In the genomic region with DNA sequence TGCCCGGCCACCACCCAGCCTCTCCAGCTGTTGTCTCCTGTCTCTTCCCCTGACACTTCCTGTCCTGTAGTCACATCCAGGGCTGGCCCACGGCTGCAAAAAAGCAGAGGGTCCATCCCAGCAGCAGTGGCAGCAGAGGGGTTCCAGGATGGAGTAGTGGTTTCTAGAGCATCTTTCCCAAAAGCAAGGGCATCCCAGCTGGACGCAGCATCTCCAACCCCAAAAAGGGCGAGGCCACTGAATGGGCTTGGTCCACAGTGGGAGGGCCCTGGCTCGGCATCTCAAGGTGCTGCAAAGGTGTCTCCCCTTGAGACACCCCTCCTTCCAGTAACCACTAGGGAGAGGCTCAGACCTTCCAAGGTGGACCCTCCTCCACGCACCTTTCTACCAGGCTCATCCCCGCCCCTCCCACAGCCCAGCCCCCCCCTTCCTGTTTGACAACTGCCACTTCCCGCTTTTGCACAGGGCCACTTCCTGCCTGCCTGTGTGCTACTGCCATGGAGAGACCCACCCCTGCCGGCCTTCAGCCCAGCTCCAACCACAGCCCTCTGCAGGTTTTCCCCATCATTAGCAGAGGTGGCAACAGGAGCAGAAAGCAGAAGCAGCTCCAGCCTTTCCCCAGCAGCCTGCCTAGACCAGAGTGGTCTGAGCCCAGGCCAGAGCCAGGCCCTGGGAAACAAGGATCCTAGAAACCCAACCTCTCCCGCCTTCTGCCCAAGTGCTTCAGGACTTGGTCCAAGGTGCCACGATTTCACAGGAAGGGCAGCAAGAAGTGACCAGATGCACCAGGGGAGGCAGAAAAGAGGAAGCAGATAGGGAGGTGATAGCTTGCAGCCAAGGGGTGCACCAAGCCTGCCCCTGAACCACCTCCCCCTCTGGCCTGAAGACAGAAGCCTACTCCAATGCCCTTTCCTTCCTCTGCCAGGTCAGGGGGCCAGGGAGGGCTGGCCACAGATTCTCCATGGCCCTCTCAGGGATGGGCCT, we compare ENCODE assay signal across 8 cellular contexts. TPM values are rescaled to one million over a fixed set of nuclear protein-coding genes. Genes with fewer than 3 reads are reported as not detected.
DNase-seq lines count a peak whose midpoint lies in the region; ATAC-seq and TF ChIP-seq lines count a peak whose summit lies in the region.

No MANE protein-coding gene starts in this region.

- ATAC-seq in HG02884 (IDR thresholded peaks at IDR 0.05; ENCODE audit: unreplicated experiment) (peak; percentile 75), body of pancreas (peak; percentile 39), psoas muscle (peak in 2 of 4 donors; percentile 18 to 20)

- 72 to 75% methylated on average over 11 of the region's 11 CpGs for WGBS in body of pancreas, 2 donors
- 42 to 55% (median 48%) methylated on average over 11 of the region's 11 CpGs for WGBS in psoas muscle, 3 donors

- intact Hi-C loops in body of pancreas (cut with DNase I) = no loop called here
- intact Hi-C loops in psoas muscle (cut with DNase I) = no loop called here

- TF ChIP-seq POLR2A in body of pancreas (IDR thresholded peaks at IDR 0.05) = no peak

- in situ Hi-C loops in GM13977 (cut with MboI; ENCODE audit: low pct_unique_long_range_greater_than_20kb, low sequenced_read_pairs, unreplicated experiment) = no loop called here

- no peaks in the 10 kb centered on the region for H3K27me3 ChIP-seq in body of pancreas
- no peaks in the 10 kb centered on the region for H3K27me3 ChIP-seq in psoas muscle (ENCODE audit: insufficient read depth in 3 of 3, low read length in 2 of 3)

- H3K36me3 ChIP-seq in body of pancreas (replicated peaks in 1 of 2; ENCODE audit: insufficient read depth in 1 of 2, low read depth in 2 of 2) = no peaks in the 10 kb centered on the region
- peaks cover 0 to 16% of the 10 kb centered on the region in 2 donors for H3K36me3 ChIP-seq in psoas muscle (ENCODE audit: insufficient read depth in 1 of 2, low read depth in 1 of 2)

- H3K27ac ChIP-seq in body of pancreas = peak overlapping the region in 2 of 4 donors; percentile 8 to 53
- H3K27ac ChIP-seq in psoas muscle = peak overlapping the region; percentile 67

- peak; percentile 64 for DNase-seq in GM13977 (ENCODE audit: low spot score)
- DNase-seq in T-helper 1 cell = peak; percentile 25 to 82 (median 37)
- DNase-seq in body of pancreas = peak in 1 of 4 donors; percentile 55
- DNase-seq in psoas muscle = no peak
- DNase-seq in kidney glomerular epithelial cell (lab: John Stamatoyannopoulos, UW) = no peak
- no peak for DNase-seq in cortex of kidney (lab: John Stamatoyannopoulos, UW)
- DNase-seq in SK-N-DZ (ENCODE audit: low spot score) = no peak

- H3K4me3 ChIP-seq in body of pancreas = no peak overlapping the region
- no peak overlapping the region for H3K4me3 ChIP-seq in psoas muscle

- H3K4me1 ChIP-seq in body of pancreas (no peaks in the 10 kb centered on the region), psoas muscle (peaks cover 65% of the 10 kb centered on the region)

- TF ChIP-seq CTCF in GM13977 (IDR thresholded peaks at IDR 0.05; ENCODE audit: extremely low read depth, insufficient read depth, missing control alignments) (no peak), body of pancreas (IDR thresholded peaks at IDR 0.05) (no peak), psoas muscle (IDR thresholded peaks at IDR 0.05) (no peak)

- H3K9me3 ChIP-seq in body of pancreas (no peaks in the 10 kb centered on the region), psoas muscle (no peaks in the 10 kb centered on the region)

RNA-seq across cellular contexts. Expression of a gene that starts 8.6 kb away (rescaled TPM):
- total RNA-seq in body of pancreas (10 to 100 TPM; 14.8 to 17.4 TPM), psoas muscle (10 to 100 TPM; 34.2 to 60.3 (median 50.8) TPM)
- polyA plus RNA-seq in psoas muscle = 10 to 100 TPM; 15.8 to 58.5 (median 34.4) TPM
- polyA plus RNA-seq in SK-N-DZ (2014; cell fraction: cytosol; rRNA removed) = 50.3 and 68.4 TPM in 2 replicates
- polyA plus RNA-seq in SK-N-DZ (2014; cell fraction: nucleus; rRNA removed) = 118 and 135 TPM in 2 replicates

RNA-seq across cellular contexts. Expression of a gene that starts 45.2 kb away (rescaled TPM):
- total RNA-seq in body of pancreas (1 to 10 TPM; 1.6 to 4.3 TPM), psoas muscle (10 to 100 TPM in 2 of 4 donors, 1 to 10 TPM in 2; 5.0 to 18.2 (median 10.6) TPM)
- polyA plus RNA-seq in psoas muscle = 1 to 10 TPM; 3.8 to 7.6 (median 7.1) TPM
- polyA plus RNA-seq in SK-N-DZ (2014; cell fraction: cytosol; rRNA removed) = 0.06 TPM in 1 of 2 replicates, not detected in the other
- polyA plus RNA-seq in SK-N-DZ (2014; cell fraction: nucleus; rRNA removed) = not detected in 2 replicates

RNA-seq across cellular contexts. Expression of a gene that starts 54.4 kb away (rescaled TPM):
- total RNA-seq in body of pancreas = 10 to 100 TPM; 21.1 to 25.4 TPM
- 10 to 100 TPM in 3 of 4 donors, 1 to 10 TPM in 1; 9.4 to 14.5 (median 12.0) TPM for total RNA-seq in psoas muscle
- 1 to 10 TPM; 4.5 to 8.6 (median 7.8) TPM for polyA plus RNA-seq in psoas muscle
- 21.1 and 22.4 TPM in 2 replicates for polyA plus RNA-seq in SK-N-DZ (2014; cell fraction: cytosol; rRNA removed)
- 34.4 and 36.5 TPM in 2 replicates for polyA plus RNA-seq in SK-N-DZ (2014; cell fraction: nucleus; rRNA removed)

Comparison
In these comparisons a context has a peak if more than half of its experiments do, and no peak if none do; other contexts are left out.
1. DNase-seq: peak in GM13977 (single experiment) and T-helper 1 cell (5 of 5); none in psoas muscle (0 of 2), kidney glomerular epithelial cell (single experiment), cortex of kidney (single experiment) and SK-N-DZ (single experiment).